ENCODE assay signal across 8 cellular contexts in genomic region chr7:158649279-158649678, GRCh38. TPM values are rescaled to one million over a fixed set of nuclear protein-coding genes. Genes with fewer than 3 reads are reported as not detected.
DNase-seq lines count a peak whose midpoint lies in the region; FAIRE-seq and TF ChIP-seq lines count a peak whose summit lies in the region.

No MANE protein-coding gene starts in this region.

- WGBS in SK-N-SH (ENCODE audit: low lambda C conversion rate) = 2% methylated on average over 2 of the region's 2 CpGs

- no peak overlapping the region for H2AFZ ChIP-seq in SK-N-SH (ENCODE audit: low read depth)

- POLR2A ChIA-PET in SK-N-SH (lab: Yijun Ruan, JAX) = no interaction called here

- H3K36me3 ChIP-seq in SK-N-SH (replicated peaks in 1 of 2; ENCODE audit: control insufficient read depth in 1 of 2, insufficient read depth in 2 of 2, low read length in 1 of 2) = peaks cover 23 to 39% of the 10 kb centered on the region in 2 experiments

- peaks cover 5% of the 10 kb centered on the region; the same call in 1 of the 2 replicates for H4K20me1 ChIP-seq in SK-N-SH (ENCODE audit: insufficient read depth)

- no peak overlapping the region for H3K4me3 ChIP-seq in SK-N-SH (ENCODE audit: low read depth in 2 of 2, low read length in 1 of 2)
- H3K4me3 ChIP-seq in fibroblast of villous mesenchyme (ENCODE audit: low read depth, low read length) = no peak overlapping the region

- no peak for FAIRE-seq in H54 (lab: Jason Lieb, UNC)

- no peak for TF ChIP-seq POLR2A in H54 (IDR thresholded peaks at IDR 0.05; ENCODE audit: low read depth, low read length)

- no peak for TF ChIP-seq RAD21 in SK-N-SH (IDR thresholded peaks at IDR 0.05; ENCODE audit: low read length)

- H3K9ac ChIP-seq in SK-N-SH = no peak overlapping the region

- peaks cover 43% of the 10 kb centered on the region for H3F3A ChIP-seq in SK-N-SH (replicated peaks; ENCODE audit: insufficient read depth)

- CTCF ChIA-PET in SK-N-SH (lab: Yijun Ruan, JAX) = interaction anchor here (1.2 to 3.4 kb wide), 6 partner anchors 11 to 327 kb away, joined by 3 to 16 read pairs (median 5); no protein-coding TSS in a partner anchor

- peak; percentile 13 to 90; a peak in 2 of 4 replicates for TF ChIP-seq EP300 in SK-N-SH (IDR thresholded peaks at IDR 0.05; ENCODE audit: borderline replicate concordance in 1 of 2, low read depth in 1 of 2, low read length in 1 of 2)

- peaks cover 11 to 12% of the 10 kb centered on the region in 2 experiments; a peak in 3 of 4 replicates for H3K4me1 ChIP-seq in SK-N-SH (ENCODE audit: control insufficient read depth in 1 of 2, insufficient read depth in 2 of 2, low read depth in 1 of 2, low read length in 1 of 2)

- H3K9me3 ChIP-seq in SK-N-SH = no peaks in the 10 kb centered on the region

- H3K79me2 ChIP-seq in SK-N-SH (ENCODE audit: insufficient read depth) = peaks cover 23% of the 10 kb centered on the region; the same call in 1 of the 2 replicates

- H3K9me2 ChIP-seq in SK-N-SH = no peaks in the 10 kb centered on the region

- no peak overlapping the region; the same call in 1 of the 2 replicates for H3K4me2 ChIP-seq in SK-N-SH

- no peaks in the 10 kb centered on the region for H3K27me3 ChIP-seq in SK-N-SH (ENCODE audit: insufficient read depth)

- TF ChIP-seq CTCF in SK-N-SH (IDR thresholded peaks at IDR 0.05) (no peak), fibroblast of villous mesenchyme (IDR thresholded peaks at IDR 0.05; ENCODE audit: insufficient read depth, low read depth, low read length) (no peak)

- DNase-seq in H54 (ENCODE audit: insufficient read length, low spot score) (peak; percentile 42), SK-N-SH (peak; percentile 70), fibroblast of villous mesenchyme (ENCODE audit: low read depth) (peak; percentile 97), smooth muscle cell of the brain vasculature (ENCODE audit: low read depth, low spot score) (peak; percentile 32), NCI-H2029 (lab: John Stamatoyannopoulos, UW) (no peak), NCI-H146 (lab: John Stamatoyannopoulos, UW) (no peak)
- no peak for DNase-seq in effector CD4-positive, alpha-beta T cell
- no peak for DNase-seq in activated CD4-positive, CD25-positive, alpha-beta regulatory T cell (lab: John Stamatoyannopoulos, UW)

- peak overlapping the region; percentile 50 to 72 for H3K27ac ChIP-seq in SK-N-SH (ENCODE audit: low read depth in 2 of 2, low read length in 1 of 2)

TF ChIP-seq in SK-N-SH, 30 proteins besides CTCF, POLR2A, EP300 and RAD21 (continues in another document):
- TF ChIP-seq YY1 (IDR thresholded peaks at IDR 0.05; ENCODE audit: low read depth) (no peak), POLR2AphosphoS5 (IDR thresholded peaks at IDR 0.05; ENCODE audit: low read depth, low read length) (peak; percentile 90), MAX (IDR thresholded peaks at IDR 0.05; ENCODE audit: low read depth) (0 out of 2 replicates have a peak, but pooled peaks have one; percentile 42), GABPA (IDR thresholded peaks at IDR 0.05; ENCODE audit: low read depth) (no peak), EZH2phosphoT487 (IDR thresholded peaks at IDR 0.05; ENCODE audit: borderline replicate concordance, low read depth) (no peak), RFX5 (IDR thresholded peaks at IDR 0.05; ENCODE audit: low read length) (no peak), RCOR1 (IDR thresholded peaks at IDR 0.05; ENCODE audit: low read length) (peak; percentile 80), RXRA (IDR thresholded peaks at IDR 0.05; ENCODE audit: borderline replicate concordance, low read depth) (peak; percentile 86), SIN3A (IDR thresholded peaks at IDR 0.05; ENCODE audit: borderline replicate concordance, low read depth, low read length) (0 out of 2 replicates have a peak, but pooled peaks have one; percentile 39), FOSL2 (IDR thresholded peaks at IDR 0.05; ENCODE audit: borderline replicate concordance, low read depth) (peak; percentile 95), NRF1 (IDR thresholded peaks at IDR 0.05; ENCODE audit: low read depth, low read length) (no peak), GATA2 (CRISPR knock-in tag; IDR thresholded peaks at IDR 0.05) (peak; percentile 20; the same call in 1 of the 2 replicates), FOXJ3 (CRISPR knock-in tag; IDR thresholded peaks at IDR 0.05) (no peak), FOXM1 (IDR thresholded peaks at IDR 0.05; ENCODE audit: low read depth) (0 out of 2 replicates have a peak, but pooled peaks have one; percentile 15), PBX3 (IDR thresholded peaks at IDR 0.05) (peak; percentile 90), NFIC (IDR thresholded peaks at IDR 0.05; ENCODE audit: borderline replicate concordance) (peak; percentile 91), TAF1 (IDR thresholded peaks at IDR 0.05; ENCODE audit: borderline replicate concordance, low read depth, low read length) (no peak), TEAD4 (IDR thresholded peaks at IDR 0.05; ENCODE audit: borderline replicate concordance, insufficient read depth) (peak; percentile 87)
- TF ChIP-seq, protein P1, sequence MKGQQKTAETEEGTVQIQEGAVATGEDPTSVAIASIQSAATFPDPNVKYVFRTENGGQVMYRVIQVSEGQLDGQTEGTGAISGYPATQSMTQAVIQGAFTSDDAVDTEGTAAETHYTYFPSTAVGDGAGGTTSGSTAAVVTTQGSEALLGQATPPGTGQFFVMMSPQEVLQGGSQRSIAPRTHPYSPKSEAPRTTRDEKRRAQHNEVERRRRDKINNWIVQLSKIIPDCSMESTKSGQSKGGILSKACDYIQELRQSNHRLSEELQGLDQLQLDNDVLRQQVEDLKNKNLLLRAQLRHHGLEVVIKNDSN (IDR thresholded peaks at IDR 0.05; ENCODE audit: borderline replicate concordance, low read depth) = no peak
- TF ChIP-seq, protein P2, sequence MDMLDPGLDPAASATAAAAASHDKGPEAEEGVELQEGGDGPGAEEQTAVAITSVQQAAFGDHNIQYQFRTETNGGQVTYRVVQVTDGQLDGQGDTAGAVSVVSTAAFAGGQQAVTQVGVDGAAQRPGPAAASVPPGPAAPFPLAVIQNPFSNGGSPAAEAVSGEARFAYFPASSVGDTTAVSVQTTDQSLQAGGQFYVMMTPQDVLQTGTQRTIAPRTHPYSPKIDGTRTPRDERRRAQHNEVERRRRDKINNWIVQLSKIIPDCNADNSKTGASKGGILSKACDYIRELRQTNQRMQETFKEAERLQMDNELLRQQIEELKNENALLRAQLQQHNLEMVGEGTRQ (IDR thresholded peaks at IDR 0.05; ENCODE audit: borderline replicate concordance, low read depth, low read length) = no peak
- TF ChIP-seq, protein P3, sequence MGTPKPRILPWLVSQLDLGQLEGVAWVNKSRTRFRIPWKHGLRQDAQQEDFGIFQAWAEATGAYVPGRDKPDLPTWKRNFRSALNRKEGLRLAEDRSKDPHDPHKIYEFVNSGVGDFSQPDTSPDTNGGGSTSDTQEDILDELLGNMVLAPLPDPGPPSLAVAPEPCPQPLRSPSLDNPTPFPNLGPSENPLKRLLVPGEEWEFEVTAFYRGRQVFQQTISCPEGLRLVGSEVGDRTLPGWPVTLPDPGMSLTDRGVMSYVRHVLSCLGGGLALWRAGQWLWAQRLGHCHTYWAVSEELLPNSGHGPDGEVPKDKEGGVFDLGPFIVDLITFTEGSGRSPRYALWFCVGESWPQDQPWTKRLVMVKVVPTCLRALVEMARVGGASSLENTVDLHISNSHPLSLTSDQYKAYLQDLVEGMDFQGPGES (IDR thresholded peaks at IDR 0.05; ENCODE audit: low read depth, low read length) = no peak
- TF ChIP-seq, protein P4, sequence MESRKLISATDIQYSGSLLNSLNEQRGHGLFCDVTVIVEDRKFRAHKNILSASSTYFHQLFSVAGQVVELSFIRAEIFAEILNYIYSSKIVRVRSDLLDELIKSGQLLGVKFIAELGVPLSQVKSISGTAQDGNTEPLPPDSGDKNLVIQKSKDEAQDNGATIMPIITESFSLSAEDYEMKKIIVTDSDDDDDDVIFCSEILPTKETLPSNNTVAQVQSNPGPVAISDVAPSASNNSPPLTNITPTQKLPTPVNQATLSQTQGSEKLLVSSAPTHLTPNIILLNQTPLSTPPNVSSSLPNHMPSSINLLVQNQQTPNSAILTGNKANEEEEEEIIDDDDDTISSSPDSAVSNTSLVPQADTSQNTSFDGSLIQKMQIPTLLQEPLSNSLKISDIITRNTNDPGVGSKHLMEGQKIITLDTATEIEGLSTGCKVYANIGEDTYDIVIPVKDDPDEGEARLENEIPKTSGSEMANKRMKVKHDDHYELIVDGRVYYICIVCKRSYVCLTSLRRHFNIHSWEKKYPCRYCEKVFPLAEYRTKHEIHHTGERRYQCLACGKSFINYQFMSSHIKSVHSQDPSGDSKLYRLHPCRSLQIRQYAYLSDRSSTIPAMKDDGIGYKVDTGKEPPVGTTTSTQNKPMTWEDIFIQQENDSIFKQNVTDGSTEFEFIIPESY (IDR thresholded peaks at IDR 0.05; ENCODE audit: borderline replicate concordance, low read depth) = no peak; the same call in 1 of the 2 replicates

RNA-seq across cellular contexts. Expression of gene NCAPG2, which starts 55.3 kb away (rescaled TPM):
- polyA plus RNA-seq in SK-N-SH (2012; rRNA removed) = 25.0 and 27.6 TPM in 2 replicates
- 26.2 and 27.7 TPM in 2 replicates for polyA plus RNA-seq in SK-N-SH (2012; cell fraction: cytosol; rRNA removed)
- polyA plus RNA-seq in SK-N-SH (2012; cell fraction: nucleus; rRNA removed) = 19.1 and 22.6 TPM in 2 replicates
- 16.4 and 17.7 TPM in 2 replicates for total RNA-seq in fibroblast of villous mesenchyme

Comparison
In these comparisons a context has a peak if more than half of its experiments do, and no peak if none do; other contexts are left out.
1. DNase-seq: peak in H54 (single experiment), SK-N-SH (single experiment), fibroblast of villous mesenchyme (single experiment) and smooth muscle cell of the brain vasculature (single experiment); none in effector CD4-positive, alpha-beta T cell (single experiment), activated CD4-positive, CD25-positive, alpha-beta regulatory T cell (0 of 4), NCI-H2029 (single experiment) and NCI-H146 (single experiment).